10 cellular contexts compared by ENCODE assay signal in genomic region chr5:156942064-156942463, GRCh38. TPM values are rescaled to one million over a fixed set of nuclear protein-coding genes. Genes with fewer than 3 reads are reported as not detected.
DNase-seq lines count a peak whose midpoint lies in the region; ATAC-seq, FAIRE-seq and TF ChIP-seq lines count a peak whose summit lies in the region.
"Had no signal": no experiment of that assay in that cellular context is flagged by ENCODE, and none has a peak within 500 bp of the region (broad histone marks: within the 10 kb centered on the region; RNA-seq: fewer than 3 reads in every experiment).

No MANE protein-coding gene starts in this region.

- peaks cover 17% of the 10 kb centered on the region for H3K9me3 Mint-ChIP-seq in activated naive CD4-positive, alpha-beta T cell treated with anti-CD3 and anti-CD28 coated beads, Interleukin-2, amount 10 ng/mL, durations not matched to agents 7 days and 5 days

- WGBS in transverse colon (ENCODE audit: low coverage in 1 of 2), 2 donors = 35 to 50% methylated on average over 1 to 2 of the region's 2 CpGs

- no peak overlapping the region for H2AFZ ChIP-seq in OCI-LY3 (ENCODE audit: low read depth, low read length)

- H3K4me1 ChIP-seq in OCI-LY3 (ENCODE audit: low read length) = peaks cover 16% of the 10 kb centered on the region
- no peaks in the 10 kb centered on the region for H3K4me1 ChIP-seq in transverse colon

- no peak overlapping the region for H3K9ac ChIP-seq in OCI-LY3 (ENCODE audit: low read length)

- H4K20me1 ChIP-seq in OCI-LY3 (ENCODE audit: insufficient read depth, low read length) = no peaks in the 10 kb centered on the region

- no peak overlapping the region for H3K4me3 ChIP-seq in OCI-LY3 (ENCODE audit: low read length)
- H3K4me3 ChIP-seq in transverse colon = no peak overlapping the region
- no peak overlapping the region for H3K4me3 ChIP-seq in WERI-Rb-1 (ENCODE audit: low read depth, low read length)

- no peak overlapping the region for H3K4me3 Mint-ChIP-seq in activated naive CD4-positive, alpha-beta T cell treated with anti-CD3 and anti-CD28 coated beads, Interleukin-2, amount 10 ng/mL, durations not matched to agents 7 days and 5 days

- H3K9me3 ChIP-seq in OCI-LY3 (ENCODE audit: insufficient read depth, low read length) (no peaks in the 10 kb centered on the region), transverse colon (no peaks in the 10 kb centered on the region), WERI-Rb-1 (ENCODE audit: severe bottlenecking) (peaks cover 2% of the 10 kb centered on the region)

- TF ChIP-seq EP300 in transverse colon (IDR thresholded peaks at IDR 0.05; ENCODE audit: low read depth) = no peak

- ATAC-seq in HG02763 (IDR thresholded peaks at IDR 0.05; ENCODE audit: unreplicated experiment) = peak; percentile 98
- ATAC-seq: HCT116 had no signal

- no peak for TF ChIP-seq POLR2A in transverse colon (IDR thresholded peaks at IDR 0.05)

- peak overlapping the region; percentile 30 for H3K4me2 ChIP-seq in OCI-LY3 (ENCODE audit: low read length)

- H3K79me2 ChIP-seq in OCI-LY3 (ENCODE audit: low read length) = no peaks in the 10 kb centered on the region

- no peaks in the 10 kb centered on the region for H3K27me3 Mint-ChIP-seq in activated naive CD4-positive, alpha-beta T cell treated with anti-CD3 and anti-CD28 coated beads, Interleukin-2, amount 10 ng/mL, durations not matched to agents 7 days and 5 days

- CTCF ChIA-PET in activated naive CD4-positive, alpha-beta T cell treated with anti-CD3 and anti-CD28 coated beads, Interleukin-2, amount 10 ng/mL, durations not matched to agents 7 days and 5 days (lab: Charles Lee) = interaction anchor here (1.0 to 2.5 kb wide), 4 partner anchors 9 to 190 kb away, joined by 3 to 21 read pairs (median 8); no protein-coding TSS in a partner anchor

- peaks cover 41% of the 10 kb centered on the region for H3K4me1 Mint-ChIP-seq in activated naive CD4-positive, alpha-beta T cell treated with anti-CD3 and anti-CD28 coated beads, Interleukin-2, amount 10 ng/mL, durations not matched to agents 7 days and 5 days

- peaks cover 33% of the 10 kb centered on the region for H3K36me3 Mint-ChIP-seq in activated naive CD4-positive, alpha-beta T cell treated with anti-CD3 and anti-CD28 coated beads, Interleukin-2, amount 10 ng/mL, durations not matched to agents 7 days and 5 days

- H3K27ac ChIP-seq in OCI-LY3 (ENCODE audit: low read length) (no peak overlapping the region), transverse colon (no peak overlapping the region), WERI-Rb-1 (no peak overlapping the region)

- intact Hi-C loops in transverse colon (cut with DNase I; ENCODE audit: low total_unique reads) = no loop called here

- no peak for FAIRE-seq in HTR-8/SVneo (lab: Jason Lieb, UNC)
- FAIRE-seq: endometrium had no signal

- in situ Hi-C loops in transverse colon (cut with MboI; ENCODE audit: low pct_ligation_motif_present in 1 of 4, low pct_unique_long_range_greater_than_20kb in 1 of 4, low sequenced_read_pairs in 3 of 4) = no loop called here

- TF ChIP-seq CTCF in OCI-LY3 (IDR thresholded peaks at IDR 0.05; ENCODE audit: low read depth, low read length) = no peak
- no peak for TF ChIP-seq CTCF in transverse colon (IDR thresholded peaks at IDR 0.05)
- TF ChIP-seq CTCF in WERI-Rb-1 (IDR thresholded peaks at IDR 0.05; ENCODE audit: low read depth, low read length) = no peak

- DNase-seq in activated naive CD4-positive, alpha-beta T cell treated with anti-CD3 and anti-CD28 coated beads, Interleukin-2, amount 10 ng/mL, durations not matched to agents 7 days and 5 days = peak; percentile 32
- DNase-seq in activated naive CD4-positive, alpha-beta T cell (lab: John Stamatoyannopoulos, UW) = no peak
- peak; percentile 23 for DNase-seq in transverse colon
- no peak for DNase-seq in GOT3 (lab: John Stamatoyannopoulos, UW)
- no peak for DNase-seq in HTR-8/SVneo (ENCODE audit: insufficient read length, low spot score)
- no peak for DNase-seq in WERI-Rb-1

- H3K27me3 ChIP-seq in OCI-LY3 (ENCODE audit: low read depth, low read length) = peaks cover 7% of the 10 kb centered on the region; the same call in 1 of the 2 replicates
- no peaks in the 10 kb centered on the region for H3K27me3 ChIP-seq in transverse colon
- H3K27me3 ChIP-seq in WERI-Rb-1 (ENCODE audit: insufficient read depth, low read depth, severe bottlenecking) = no peaks in the 10 kb centered on the region

- H3K36me3 ChIP-seq in OCI-LY3 (replicated peaks; ENCODE audit: low read depth, low read length) = no peaks in the 10 kb centered on the region
- no peaks in the 10 kb centered on the region for H3K36me3 ChIP-seq in transverse colon
- no peaks in the 10 kb centered on the region for H3K36me3 ChIP-seq in WERI-Rb-1

- H3K27ac Mint-ChIP-seq in activated naive CD4-positive, alpha-beta T cell treated with anti-CD3 and anti-CD28 coated beads, Interleukin-2, amount 10 ng/mL, durations not matched to agents 7 days and 5 days = peak overlapping the region; percentile 90

RNA-seq across cellular contexts. Expression of gene TIMD4, which starts 21.0 kb away (rescaled TPM):
- total RNA-seq in transverse colon = 1 to 10 TPM; 1.4 to 3.0 (median 2.3) TPM

Comparison
In these comparisons a context has a peak if more than half of its experiments do, and no peak if none do; other contexts are left out.
1. DNase-seq: peak in activated naive CD4-positive, alpha-beta T cell treated with anti-CD3 and anti-CD28 coated beads, Interleukin-2, amount 10 ng/mL, durations not matched to agents 7 days and 5 days (single experiment) and transverse colon (single experiment); none in activated naive CD4-positive, alpha-beta T cell (0 of 4), GOT3 (single experiment), HTR-8/SVneo (single experiment) and WERI-Rb-1 (single experiment).